In the genomic region with DNA sequence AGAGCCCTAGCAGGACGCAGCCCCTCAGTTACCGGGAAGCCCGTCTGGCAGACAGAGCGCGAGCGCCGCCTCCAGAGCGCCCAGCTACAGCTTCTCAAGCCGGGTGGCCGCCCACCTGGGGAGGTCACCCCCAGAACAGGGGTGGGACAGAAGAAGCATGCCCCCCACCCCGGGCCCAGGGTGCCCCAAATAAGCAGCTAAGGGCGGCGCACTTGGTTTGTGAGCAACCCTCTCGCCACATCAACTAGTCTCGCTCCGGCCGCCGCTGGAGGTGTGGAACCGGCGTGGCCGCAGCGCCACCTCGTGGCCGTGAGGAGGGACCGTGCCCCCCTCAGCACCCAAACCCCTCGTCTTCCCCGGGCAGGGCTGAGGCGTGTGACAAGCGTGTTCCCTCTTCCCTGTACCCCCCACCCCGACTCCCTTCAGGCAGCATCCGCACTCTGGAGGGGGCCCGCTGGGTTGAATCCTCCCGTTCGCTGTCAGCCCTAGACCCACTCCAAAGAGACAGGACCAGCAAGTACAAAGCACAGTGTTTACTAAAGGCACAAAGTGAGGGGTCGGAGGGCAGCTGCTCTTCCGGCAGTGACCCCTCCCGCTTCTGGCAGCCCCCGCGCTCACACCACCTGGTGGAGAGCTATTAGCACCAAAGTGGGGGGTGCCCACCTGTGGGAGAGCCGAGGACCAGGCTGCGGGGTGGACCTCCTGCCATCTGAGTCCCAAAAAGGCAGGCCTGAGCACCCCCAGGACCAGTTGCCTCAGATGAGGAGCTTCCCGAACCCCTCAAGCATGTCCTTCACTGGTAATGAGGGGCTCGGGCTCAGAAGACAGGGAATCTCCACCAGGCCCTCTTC, we compare ENCODE assay signal across 1 cellular context.
TF ChIP-seq lines count a peak whose summit lies in the region.

No MANE protein-coding gene starts in this region.

TF ChIP-seq in HepG2, 621 proteins besides CTCF, POLR2A, EP300 and RAD21 (continued from another document and continues in another):
- TF ChIP-seq, protein P1, sequence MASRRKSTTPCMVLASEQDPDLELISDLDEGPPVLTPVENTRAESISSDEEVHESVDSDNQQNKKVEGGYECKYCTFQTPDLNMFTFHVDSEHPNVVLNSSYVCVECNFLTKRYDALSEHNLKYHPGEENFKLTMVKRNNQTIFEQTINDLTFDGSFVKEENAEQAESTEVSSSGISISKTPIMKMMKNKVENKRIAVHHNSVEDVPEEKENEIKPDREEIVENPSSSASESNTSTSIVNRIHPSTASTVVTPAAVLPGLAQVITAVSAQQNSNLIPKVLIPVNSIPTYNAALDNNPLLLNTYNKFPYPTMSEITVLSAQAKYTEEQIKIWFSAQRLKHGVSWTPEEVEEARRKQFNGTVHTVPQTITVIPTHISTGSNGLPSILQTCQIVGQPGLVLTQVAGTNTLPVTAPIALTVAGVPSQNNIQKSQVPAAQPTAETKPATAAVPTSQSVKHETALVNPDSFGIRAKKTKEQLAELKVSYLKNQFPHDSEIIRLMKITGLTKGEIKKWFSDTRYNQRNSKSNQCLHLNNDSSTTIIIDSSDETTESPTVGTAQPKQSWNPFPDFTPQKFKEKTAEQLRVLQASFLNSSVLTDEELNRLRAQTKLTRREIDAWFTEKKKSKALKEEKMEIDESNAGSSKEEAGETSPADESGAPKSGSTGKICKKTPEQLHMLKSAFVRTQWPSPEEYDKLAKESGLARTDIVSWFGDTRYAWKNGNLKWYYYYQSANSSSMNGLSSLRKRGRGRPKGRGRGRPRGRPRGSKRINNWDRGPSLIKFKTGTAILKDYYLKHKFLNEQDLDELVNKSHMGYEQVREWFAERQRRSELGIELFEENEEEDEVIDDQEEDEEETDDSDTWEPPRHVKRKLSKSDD (CRISPR knock-in tag; IDR thresholded peaks at IDR 0.05; ENCODE audit: low read depth), result 0 out of 2 replicates have a peak, but pooled peaks have one; percentile 46
- TF ChIP-seq, protein P2, sequence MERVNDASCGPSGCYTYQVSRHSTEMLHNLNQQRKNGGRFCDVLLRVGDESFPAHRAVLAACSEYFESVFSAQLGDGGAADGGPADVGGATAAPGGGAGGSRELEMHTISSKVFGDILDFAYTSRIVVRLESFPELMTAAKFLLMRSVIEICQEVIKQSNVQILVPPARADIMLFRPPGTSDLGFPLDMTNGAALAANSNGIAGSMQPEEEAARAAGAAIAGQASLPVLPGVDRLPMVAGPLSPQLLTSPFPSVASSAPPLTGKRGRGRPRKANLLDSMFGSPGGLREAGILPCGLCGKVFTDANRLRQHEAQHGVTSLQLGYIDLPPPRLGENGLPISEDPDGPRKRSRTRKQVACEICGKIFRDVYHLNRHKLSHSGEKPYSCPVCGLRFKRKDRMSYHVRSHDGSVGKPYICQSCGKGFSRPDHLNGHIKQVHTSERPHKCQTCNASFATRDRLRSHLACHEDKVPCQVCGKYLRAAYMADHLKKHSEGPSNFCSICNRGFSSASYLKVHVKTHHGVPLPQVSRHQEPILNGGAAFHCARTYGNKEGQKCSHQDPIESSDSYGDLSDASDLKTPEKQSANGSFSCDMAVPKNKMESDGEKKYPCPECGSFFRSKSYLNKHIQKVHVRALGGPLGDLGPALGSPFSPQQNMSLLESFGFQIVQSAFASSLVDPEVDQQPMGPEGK (CRISPR knock-in tag; IDR thresholded peaks at IDR 0.05), result peak; percentile 84
- TF ChIP-seq, protein P3, sequence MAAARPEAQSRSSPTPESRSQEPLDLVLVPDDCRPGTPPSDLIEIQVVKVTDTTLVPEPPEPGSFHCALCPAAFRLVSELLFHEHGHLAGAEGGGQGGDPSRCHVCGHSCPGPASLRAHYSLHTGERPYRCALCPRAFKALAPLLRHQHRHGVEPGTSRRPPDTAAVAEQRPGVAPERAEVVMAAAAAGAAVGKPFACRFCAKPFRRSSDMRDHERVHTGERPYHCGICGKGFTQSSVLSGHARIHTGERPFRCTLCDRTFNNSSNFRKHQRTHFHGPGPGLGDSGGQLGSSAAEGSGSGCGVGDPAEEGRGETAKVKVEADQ (CRISPR knock-in tag; IDR thresholded peaks at IDR 0.05; ENCODE audit: borderline replicate concordance), result peak; percentile 63
- TF ChIP-seq FOXA1 (IDR thresholded peaks at IDR 0.05), result no peak
- TF ChIP-seq FOXA1 (CRISPR knock-in tag; IDR thresholded peaks at IDR 0.05), result peak; percentile 43; the same call in 1 of the 2 replicates
- TF ChIP-seq, protein P4, sequence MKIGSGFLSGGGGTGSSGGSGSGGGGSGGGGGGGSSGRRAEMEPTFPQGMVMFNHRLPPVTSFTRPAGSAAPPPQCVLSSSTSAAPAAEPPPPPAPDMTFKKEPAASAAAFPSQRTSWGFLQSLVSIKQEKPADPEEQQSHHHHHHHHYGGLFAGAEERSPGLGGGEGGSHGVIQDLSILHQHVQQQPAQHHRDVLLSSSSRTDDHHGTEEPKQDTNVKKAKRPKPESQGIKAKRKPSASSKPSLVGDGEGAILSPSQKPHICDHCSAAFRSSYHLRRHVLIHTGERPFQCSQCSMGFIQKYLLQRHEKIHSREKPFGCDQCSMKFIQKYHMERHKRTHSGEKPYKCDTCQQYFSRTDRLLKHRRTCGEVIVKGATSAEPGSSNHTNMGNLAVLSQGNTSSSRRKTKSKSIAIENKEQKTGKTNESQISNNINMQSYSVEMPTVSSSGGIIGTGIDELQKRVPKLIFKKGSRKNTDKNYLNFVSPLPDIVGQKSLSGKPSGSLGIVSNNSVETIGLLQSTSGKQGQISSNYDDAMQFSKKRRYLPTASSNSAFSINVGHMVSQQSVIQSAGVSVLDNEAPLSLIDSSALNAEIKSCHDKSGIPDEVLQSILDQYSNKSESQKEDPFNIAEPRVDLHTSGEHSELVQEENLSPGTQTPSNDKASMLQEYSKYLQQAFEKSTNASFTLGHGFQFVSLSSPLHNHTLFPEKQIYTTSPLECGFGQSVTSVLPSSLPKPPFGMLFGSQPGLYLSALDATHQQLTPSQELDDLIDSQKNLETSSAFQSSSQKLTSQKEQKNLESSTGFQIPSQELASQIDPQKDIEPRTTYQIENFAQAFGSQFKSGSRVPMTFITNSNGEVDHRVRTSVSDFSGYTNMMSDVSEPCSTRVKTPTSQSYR (CRISPR knock-in tag; IDR thresholded peaks at IDR 0.05; ENCODE audit: borderline replicate concordance), result peak; percentile 40; the same call in 1 of the 2 replicates
- peak; percentile 34; the same call in 1 of the 2 replicates for TF ChIP-seq FOXA3 (CRISPR knock-in tag; IDR thresholded peaks at IDR 0.05)
- TF ChIP-seq KLF13 (CRISPR knock-in tag; IDR thresholded peaks at IDR 0.05), result 0 out of 2 replicates have a peak, but pooled peaks have one; percentile 19
- TF ChIP-seq ZFX (CRISPR knock-in tag; IDR thresholded peaks at IDR 0.05; ENCODE audit: low read depth), result peak; percentile 50
- peak; percentile 27; the same call in 1 of the 2 replicates for TF ChIP-seq NFKB2 (CRISPR knock-in tag; IDR thresholded peaks at IDR 0.05; ENCODE audit: borderline replicate concordance)
- TF ChIP-seq SRY (CRISPR knock-in tag; IDR thresholded peaks at IDR 0.05), result 0 out of 2 replicates have a peak, but pooled peaks have one; percentile 41
- TF ChIP-seq STAT5B (CRISPR knock-in tag; IDR thresholded peaks at IDR 0.05), result no peak
- TF ChIP-seq, protein P5, sequence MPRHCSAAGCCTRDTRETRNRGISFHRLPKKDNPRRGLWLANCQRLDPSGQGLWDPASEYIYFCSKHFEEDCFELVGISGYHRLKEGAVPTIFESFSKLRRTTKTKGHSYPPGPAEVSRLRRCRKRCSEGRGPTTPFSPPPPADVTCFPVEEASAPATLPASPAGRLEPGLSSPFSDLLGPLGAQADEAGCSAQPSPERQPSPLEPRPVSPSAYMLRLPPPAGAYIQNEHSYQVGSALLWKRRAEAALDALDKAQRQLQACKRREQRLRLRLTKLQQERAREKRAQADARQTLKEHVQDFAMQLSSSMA (CRISPR knock-in tag; IDR thresholded peaks at IDR 0.05), result peak; percentile 53; the same call in 1 of the 2 replicates
- TF ChIP-seq HDAC2 (CRISPR knock-in tag; IDR thresholded peaks at IDR 0.05), result peak; percentile 31; the same call in 1 of the 2 replicates
- TF ChIP-seq ZNF619 (CRISPR knock-in tag; IDR thresholded peaks at IDR 0.05), result 0 out of 2 replicates have a peak, but pooled peaks have one; percentile 11
- peak; percentile 75 for TF ChIP-seq NRL (CRISPR knock-in tag; IDR thresholded peaks at IDR 0.05; ENCODE audit: borderline replicate concordance)
- no peak for TF ChIP-seq SP1 (IDR thresholded peaks at IDR 0.05)
- peak; percentile 24; the same call in 1 of the 2 replicates for TF ChIP-seq SP1 (CRISPR knock-in tag; IDR thresholded peaks at IDR 0.05)
- TF ChIP-seq NFYB (CRISPR knock-in tag; IDR thresholded peaks at IDR 0.05), result 0 out of 2 replicates have a peak, but pooled peaks have one; percentile 12
- TF ChIP-seq, protein P6, sequence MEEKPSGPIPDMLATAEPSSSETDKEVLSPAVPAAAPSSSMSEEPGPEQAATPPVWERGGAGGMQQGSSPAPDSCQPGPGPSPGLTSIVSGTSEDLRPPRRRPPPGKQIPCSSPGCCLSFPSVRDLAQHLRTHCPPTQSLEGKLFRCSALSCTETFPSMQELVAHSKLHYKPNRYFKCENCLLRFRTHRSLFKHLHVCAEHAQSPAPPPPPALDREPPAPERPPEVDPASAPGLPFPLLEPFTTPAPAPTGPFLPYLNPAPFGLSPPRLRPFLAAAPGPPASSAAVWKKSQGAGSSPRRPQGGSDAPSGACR (CRISPR knock-in tag; IDR thresholded peaks at IDR 0.05), result peak; percentile 59; the same call in 1 of the 2 replicates
- no peak for TF ChIP-seq ATAD3A (CRISPR knock-in tag; IDR thresholded peaks at IDR 0.05)
- peak; percentile 34; the same call in 1 of the 2 replicates for TF ChIP-seq HIVEP1 (CRISPR knock-in tag; IDR thresholded peaks at IDR 0.05)
- TF ChIP-seq HNF4A (CRISPR knock-in tag; IDR thresholded peaks at IDR 0.05), result no peak
- TF ChIP-seq HNRNPL (IDR thresholded peaks at IDR 0.05; ENCODE audit: low read depth, low read length), result peak; percentile 63; the same call in 1 of the 2 replicates
- TF ChIP-seq ZBTB38 (CRISPR knock-in tag; IDR thresholded peaks at IDR 0.05), result peak; percentile 88; the same call in 1 of the 2 replicates
- TF ChIP-seq, protein P7, sequence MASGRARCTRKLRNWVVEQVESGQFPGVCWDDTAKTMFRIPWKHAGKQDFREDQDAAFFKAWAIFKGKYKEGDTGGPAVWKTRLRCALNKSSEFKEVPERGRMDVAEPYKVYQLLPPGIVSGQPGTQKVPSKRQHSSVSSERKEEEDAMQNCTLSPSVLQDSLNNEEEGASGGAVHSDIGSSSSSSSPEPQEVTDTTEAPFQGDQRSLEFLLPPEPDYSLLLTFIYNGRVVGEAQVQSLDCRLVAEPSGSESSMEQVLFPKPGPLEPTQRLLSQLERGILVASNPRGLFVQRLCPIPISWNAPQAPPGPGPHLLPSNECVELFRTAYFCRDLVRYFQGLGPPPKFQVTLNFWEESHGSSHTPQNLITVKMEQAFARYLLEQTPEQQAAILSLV (CRISPR knock-in tag; IDR thresholded peaks at IDR 0.05; ENCODE audit: borderline replicate concordance), result peak; percentile 78; the same call in 1 of the 2 replicates
- TF ChIP-seq ZNF34 (CRISPR knock-in tag; IDR thresholded peaks at IDR 0.05; ENCODE audit: borderline replicate concordance), result 0 out of 2 replicates have a peak, but pooled peaks have one; percentile 60
- TF ChIP-seq FOXK2 (IDR thresholded peaks at IDR 0.05), result no peak
- TF ChIP-seq NBN (conservative IDR thresholded peaks at IDR 0.05), result no peak
- TF ChIP-seq, protein P8, sequence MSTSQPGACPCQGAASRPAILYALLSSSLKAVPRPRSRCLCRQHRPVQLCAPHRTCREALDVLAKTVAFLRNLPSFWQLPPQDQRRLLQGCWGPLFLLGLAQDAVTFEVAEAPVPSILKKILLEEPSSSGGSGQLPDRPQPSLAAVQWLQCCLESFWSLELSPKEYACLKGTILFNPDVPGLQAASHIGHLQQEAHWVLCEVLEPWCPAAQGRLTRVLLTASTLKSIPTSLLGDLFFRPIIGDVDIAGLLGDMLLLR (CRISPR knock-in tag; IDR thresholded peaks at IDR 0.05), result peak; percentile 27; the same call in 1 of the 2 replicates
- no peak for TF ChIP-seq XBP1 (CRISPR knock-in tag; IDR thresholded peaks at IDR 0.05)
- TF ChIP-seq TSC22D2 (CRISPR knock-in tag; IDR thresholded peaks at IDR 0.05; ENCODE audit: borderline replicate concordance), result 0 out of 2 replicates have a peak, but pooled peaks have one; percentile 42
- TF ChIP-seq AGO2 (optimal IDR thresholded peaks at IDR 0.05; ENCODE audit: low read depth, low read length), result peak; percentile 98
- TF ChIP-seq ZNF274 (CRISPR knock-in tag; IDR thresholded peaks at IDR 0.05), result peak; percentile 78; the same call in 1 of the 2 replicates
- TF ChIP-seq KMT2A (CRISPR knock-in tag; IDR thresholded peaks at IDR 0.05), result peak; percentile 58; the same call in 1 of the 2 replicates
- TF ChIP-seq FOXM1 (CRISPR knock-in tag; IDR thresholded peaks at IDR 0.05), result no peak
- peak; percentile 60; the same call in 1 of the 2 replicates for TF ChIP-seq SMC3 (IDR thresholded peaks at IDR 0.05; ENCODE audit: low read length)
- TF ChIP-seq, protein P9, sequence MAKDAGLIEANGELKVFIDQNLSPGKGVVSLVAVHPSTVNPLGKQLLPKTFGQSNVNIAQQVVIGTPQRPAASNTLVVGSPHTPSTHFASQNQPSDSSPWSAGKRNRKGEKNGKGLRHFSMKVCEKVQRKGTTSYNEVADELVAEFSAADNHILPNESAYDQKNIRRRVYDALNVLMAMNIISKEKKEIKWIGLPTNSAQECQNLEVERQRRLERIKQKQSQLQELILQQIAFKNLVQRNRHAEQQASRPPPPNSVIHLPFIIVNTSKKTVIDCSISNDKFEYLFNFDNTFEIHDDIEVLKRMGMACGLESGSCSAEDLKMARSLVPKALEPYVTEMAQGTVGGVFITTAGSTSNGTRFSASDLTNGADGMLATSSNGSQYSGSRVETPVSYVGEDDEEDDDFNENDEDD (CRISPR knock-in tag; IDR thresholded peaks at IDR 0.05; ENCODE audit: borderline replicate concordance), result peak; percentile 44; the same call in 1 of the 2 replicates
- TF ChIP-seq, protein P10, sequence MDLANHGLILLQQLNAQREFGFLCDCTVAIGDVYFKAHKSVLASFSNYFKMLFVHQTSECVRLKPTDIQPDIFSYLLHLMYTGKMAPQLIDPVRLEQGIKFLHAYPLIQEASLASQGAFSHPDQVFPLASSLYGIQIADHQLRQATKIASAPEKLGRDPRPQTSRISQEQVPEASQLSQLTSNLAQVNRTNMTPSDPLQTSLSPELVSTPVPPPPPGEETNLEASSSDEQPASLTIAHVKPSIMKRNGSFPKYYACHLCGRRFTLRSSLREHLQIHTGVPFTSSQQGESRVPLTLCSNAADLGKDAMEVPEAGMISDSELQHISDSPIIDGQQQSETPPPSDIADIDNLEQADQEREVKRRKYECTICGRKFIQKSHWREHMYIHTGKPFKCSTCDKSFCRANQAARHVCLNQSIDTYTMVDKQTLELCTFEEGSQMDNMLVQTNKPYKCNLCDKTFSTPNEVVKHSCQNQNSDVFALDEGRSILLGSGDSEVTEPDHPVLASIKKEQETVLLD (CRISPR knock-in tag; IDR thresholded peaks at IDR 0.05; ENCODE audit: low read depth), result no peak
- TF ChIP-seq IKZF4 (CRISPR knock-in tag; IDR thresholded peaks at IDR 0.05; ENCODE audit: borderline replicate concordance, low read depth, not compliant biosample characterization), result peak; percentile 37
- peak; percentile 55 for TF ChIP-seq HNRNPLL (IDR thresholded peaks at IDR 0.05; ENCODE audit: low read depth, low read length, poor library complexity, severe bottlenecking)
- peak; percentile 62; the same call in 1 of the 2 replicates for TF ChIP-seq ZBTB7A (CRISPR knock-in tag; IDR thresholded peaks at IDR 0.05)
- no peak for TF ChIP-seq LCORL (IDR thresholded peaks at IDR 0.05)
- peak; percentile 95 for TF ChIP-seq LCORL (CRISPR knock-in tag; IDR thresholded peaks at IDR 0.05)
- TF ChIP-seq ZNF317 (CRISPR knock-in tag; IDR thresholded peaks at IDR 0.05), result peak; percentile 53; the same call in 1 of the 2 replicates
- TF ChIP-seq ETV5 (CRISPR knock-in tag; IDR thresholded peaks at IDR 0.05; ENCODE audit: borderline replicate concordance), result peak; percentile 53
